6 cellular contexts compared by ENCODE assay signal in the genomic region with DNA sequence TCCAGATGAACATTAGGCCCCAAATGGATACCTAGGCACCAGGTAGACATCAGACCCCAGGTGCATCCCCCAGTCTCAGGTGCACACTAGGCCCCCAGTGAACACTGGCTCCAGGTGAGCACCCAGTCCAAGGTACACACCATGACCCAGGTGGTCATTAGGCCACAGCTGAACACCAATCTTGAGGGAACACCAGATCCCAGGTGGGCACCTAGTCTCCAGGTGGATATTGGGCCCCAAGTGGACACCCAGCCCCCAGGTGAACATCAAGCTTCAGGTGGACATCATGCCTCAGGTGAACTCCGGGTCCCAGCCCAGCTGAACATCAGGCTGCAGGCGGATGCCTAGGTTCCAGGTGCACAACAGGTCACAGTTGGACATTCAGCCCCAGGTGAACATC.
A peak's percentile ranks its signal among the peaks of the same experiment; 100 is the strongest.
DNase-seq lines count a peak whose midpoint lies in the region; FAIRE-seq and TF ChIP-seq lines count a peak whose summit lies in the region.
"Not testable (repeated sequence)": the region's sequence is repeated elsewhere in the genome, so short reads cannot be mapped to it uniquely, and the experiment has no call there.

No MANE protein-coding gene starts in this region.

- H3K4me1 Mint-ChIP-seq in osteocyte (ENCODE audit: unreplicated experiment): not testable (repeated sequence)

- intact Hi-C loops in kidney (cut with DNase I): not testable (repeated sequence)

- H3K9ac ChIP-seq in kidney (ENCODE audit: low read length in 2 of 2): not testable (repeated sequence)

- not testable (repeated sequence) for TF ChIP-seq CTCF in kidney (IDR thresholded peaks at IDR 0.05; ENCODE audit: borderline replicate concordance, extremely low read depth, insufficient read depth); osteocyte (IDR thresholded peaks at IDR 0.05)

- not testable (repeated sequence) for H3K36me3 ChIP-seq in kidney (ENCODE audit: control insufficient read depth in 1 of 2, insufficient read depth in 2 of 2, low read length in 2 of 2)

- not testable (repeated sequence) for FAIRE-seq in kidney (lab: Jason Lieb, UNC)

- not testable (repeated sequence) for H3K4me3 ChIP-seq in kidney (ENCODE audit: low read length in 2 of 2)

- H3K27ac ChIP-seq in kidney (ENCODE audit: low read depth in 2 of 2, low read length in 2 of 2): not testable (repeated sequence)

- H3K36me3 Mint-ChIP-seq in osteocyte (ENCODE audit: unreplicated experiment): not testable (repeated sequence)

- H3K9me3 Mint-ChIP-seq in osteocyte (ENCODE audit: unreplicated experiment): not testable (repeated sequence)

- H3K4me1 ChIP-seq in kidney (ENCODE audit: control insufficient read depth in 1 of 2, insufficient read depth in 1 of 2, low read depth in 1 of 2, low read length in 2 of 2): not testable (repeated sequence)

- DNase-seq in NCI-H226 (peak; percentile 0), RPMI8226 (peak; percentile 1), kidney (peak; percentile 6), mesenteric fat pad (ENCODE audit: low spot score) (peak; percentile 65), osteocyte (ENCODE audit: extremely low spot score, unreplicated experiment) (peak; percentile 81)
- DNase-seq in activated effector memory CD4-positive, alpha-beta T cell treated with anti-CD3 and anti-CD28 coated beads, Interleukin-2, amount 50 U/mL, for 16 hours: peak; percentile 60

- not testable (repeated sequence) for H3K27ac Mint-ChIP-seq in osteocyte (ENCODE audit: unreplicated experiment)

- H3K9me3 ChIP-seq in kidney (ENCODE audit: control insufficient read depth in 1 of 2, low read length in 2 of 2): not testable (repeated sequence)

- H3K4me3 Mint-ChIP-seq in osteocyte (ENCODE audit: unreplicated experiment): not testable (repeated sequence)

- H3K27me3 Mint-ChIP-seq in osteocyte (ENCODE audit: unreplicated experiment): not testable (repeated sequence)

Comparison
In these comparisons a context has a peak if more than half of its experiments do, and no peak if none do; other contexts are left out.
1. DNase-seq: peak in every context shown above with its lines; median percentile 81 in osteocyte; 65 in mesenteric fat pad; 60 in activated effector memory CD4-positive, alpha-beta T cell treated with anti-CD3 and anti-CD28 coated beads, Interleukin-2, amount 50 U/mL, for 16 hours; 6 in kidney; 1 in RPMI8226; 0 in NCI-H226.